Comparison of ENCODE assay signal across 7 cellular contexts in genomic region chr4:148654131-148654530, GRCh38.
"Had no signal": no experiment of that assay in that cellular context is flagged by ENCODE, and none has a peak within 500 bp of the region (broad histone marks: within the 10 kb centered on the region; RNA-seq: fewer than 3 reads in every experiment).

No MANE protein-coding gene starts in this region.

- H3K9me3 Mint-ChIP-seq: IgD-negative memory B cell had no signal

- ATAC-seq: HepG2, K562 had no signal

- H3K4me3 Mint-ChIP-seq: IgD-negative memory B cell had no signal

- H3K27ac Mint-ChIP-seq: IgD-negative memory B cell had no signal

- H3K36me3 Mint-ChIP-seq: IgD-negative memory B cell had no signal

- H3K4me3 ChIP-seq: K562 had no signal

- H3K4me1 Mint-ChIP-seq: IgD-negative memory B cell had no signal

- DNase-seq: IMR-90, KBM-7, KG1 had no signal

- H3K27ac ChIP-seq: HL-60 had no signal

- H3K27me3 Mint-ChIP-seq: IgD-negative memory B cell had no signal
